ENCODE assay signal across 18 cellular contexts in the genomic region with DNA sequence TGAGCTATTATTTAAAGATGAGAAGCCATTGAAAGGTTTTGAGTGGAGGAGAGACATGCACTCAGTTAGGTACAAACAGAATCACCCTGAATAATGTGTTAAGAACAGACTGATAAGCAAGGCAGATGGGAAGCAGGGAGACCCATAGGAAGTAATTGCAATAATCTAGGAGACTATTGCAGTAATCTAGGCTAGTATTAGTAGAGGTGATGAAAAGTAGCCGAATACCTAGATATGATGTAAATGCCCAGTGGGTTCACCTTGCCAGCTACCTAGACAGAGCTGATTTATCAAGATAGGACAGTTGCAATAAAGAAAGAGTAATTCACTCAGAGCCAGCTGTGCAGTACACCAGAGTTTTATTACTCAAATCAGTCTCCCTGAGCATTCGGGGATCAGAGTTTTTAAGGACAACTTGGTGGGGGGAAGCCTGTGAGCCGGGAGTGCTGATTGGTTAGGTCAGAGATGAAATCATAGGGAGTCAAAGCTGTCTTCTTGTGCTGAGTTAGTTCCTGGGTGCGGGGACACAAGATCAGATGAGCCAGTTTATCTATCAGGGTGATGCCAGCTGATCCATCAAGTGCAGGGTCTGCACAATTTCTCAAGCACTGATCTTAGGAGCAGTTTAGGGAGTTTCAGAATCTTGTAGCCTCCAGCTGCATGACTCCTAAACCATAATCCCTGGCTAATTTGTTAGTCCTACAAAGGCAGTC.
"Had no signal": no experiment of that assay in that cellular context is flagged by ENCODE, and none has a peak within 500 bp of the region (broad histone marks: within the 10 kb centered on the region; RNA-seq: fewer than 3 reads in every experiment).

No MANE protein-coding gene starts in this region.

- H3K27me3 Mint-ChIP-seq: activated CD4-positive, alpha-beta memory T cell treated with anti-CD3 and anti-CD28 coated beads, Interleukin-2, amount 10 ng/mL, durations not matched to agents 7 days and 5 days; activated CD4-positive, alpha-beta T cell treated with anti-CD3 and anti-CD28 coated beads for 36 hours; brain; progenitor cell of endocrine pancreas; stimulated activated naive CD8-positive, alpha-beta T cell treated with anti-CD3 and anti-CD28 coated beads, Interleukin-15, amount 100 ng/mL, for 72 hours; T-helper 17 cell had no signal

- H3K27ac Mint-ChIP-seq: activated CD4-positive, alpha-beta memory T cell treated with anti-CD3 and anti-CD28 coated beads, Interleukin-2, amount 10 ng/mL, durations not matched to agents 7 days and 5 days; activated CD4-positive, alpha-beta T cell treated with anti-CD3 and anti-CD28 coated beads for 36 hours; activated T-cell treated with anti-CD3 and anti-CD28 coated beads, Interleukin-2, amount 50 U/mL, for 24 hours; brain; stimulated activated naive CD8-positive, alpha-beta T cell treated with anti-CD3 and anti-CD28 coated beads, Interleukin-15, amount 100 ng/mL, for 72 hours; T-helper 17 cell had no signal

- H3K27me3 ChIP-seq: right lobe of liver, testis had no signal

- H3K4me1 ChIP-seq: left ventricle myocardium inferior, right lobe of liver, testis had no signal

- DNase-seq: activated CD4-positive, alpha-beta memory T cell treated with anti-CD3 and anti-CD28 coated beads, Interleukin-2, amount 10 ng/mL, durations not matched to agents 7 days and 5 days; activated CD4-positive, alpha-beta T cell treated with anti-CD3 and anti-CD28 coated beads for 36 hours; activated naive CD4-positive, alpha-beta T cell treated with anti-CD3 and anti-CD28 coated beads, Interleukin-2, amount 50 U/mL, for 16 hours; activated T-cell treated with anti-CD3 and anti-CD28 coated beads, Interleukin-2, amount 50 U/mL, for 24 hours; central memory CD4-positive, alpha-beta T cell; effector CD4-positive, alpha-beta T cell; foreskin fibroblast; hypothalamus; left ventricle myocardium inferior; right lobe of liver; stimulated activated naive CD8-positive, alpha-beta T cell treated with anti-CD3 and anti-CD28 coated beads, Interleukin-15, amount 100 ng/mL, for 72 hours; T-helper 17 cell; testis; WERI-Rb-1 had no signal

- H3K4me3 ChIP-seq: coronary artery, left ventricle myocardium inferior, right lobe of liver, testis had no signal

- H3K9me3 ChIP-seq: left ventricle myocardium inferior, right lobe of liver, testis had no signal

- H3K36me3 ChIP-seq: left ventricle myocardium inferior, right lobe of liver, WERI-Rb-1 had no signal

- ATAC-seq: activated CD4-positive, alpha-beta T cell treated with anti-CD3 and anti-CD28 coated beads for 36 hours; right lobe of liver; stimulated activated naive CD8-positive, alpha-beta T cell treated with anti-CD3 and anti-CD28 coated beads, Interleukin-15, amount 100 ng/mL, for 72 hours; T-helper 17 cell had no signal

- H3K27ac ChIP-seq: coronary artery, left ventricle myocardium inferior, right lobe of liver, testis, WERI-Rb-1 had no signal

- H3K36me3 Mint-ChIP-seq: brain had no signal

- H3K9me3 Mint-ChIP-seq: activated CD4-positive, alpha-beta memory T cell treated with anti-CD3 and anti-CD28 coated beads, Interleukin-2, amount 10 ng/mL, durations not matched to agents 7 days and 5 days; activated T-cell treated with anti-CD3 and anti-CD28 coated beads, Interleukin-2, amount 50 U/mL, for 24 hours; brain; nephron; stimulated activated naive CD8-positive, alpha-beta T cell treated with anti-CD3 and anti-CD28 coated beads, Interleukin-15, amount 100 ng/mL, for 72 hours had no signal

- H3K4me3 Mint-ChIP-seq: activated CD4-positive, alpha-beta memory T cell treated with anti-CD3 and anti-CD28 coated beads, Interleukin-2, amount 10 ng/mL, durations not matched to agents 7 days and 5 days; activated CD4-positive, alpha-beta T cell treated with anti-CD3 and anti-CD28 coated beads for 36 hours; activated T-cell treated with anti-CD3 and anti-CD28 coated beads, Interleukin-2, amount 50 U/mL, for 24 hours; brain; nephron; stimulated activated naive CD8-positive, alpha-beta T cell treated with anti-CD3 and anti-CD28 coated beads, Interleukin-15, amount 100 ng/mL, for 72 hours had no signal

- H3K4me1 Mint-ChIP-seq: activated CD4-positive, alpha-beta memory T cell treated with anti-CD3 and anti-CD28 coated beads, Interleukin-2, amount 10 ng/mL, durations not matched to agents 7 days and 5 days; brain; stimulated activated naive CD8-positive, alpha-beta T cell treated with anti-CD3 and anti-CD28 coated beads, Interleukin-15, amount 100 ng/mL, for 72 hours; T-helper 17 cell had no signal
